Comparison of ENCODE assay signal across 7 cellular contexts in the genomic region with DNA sequence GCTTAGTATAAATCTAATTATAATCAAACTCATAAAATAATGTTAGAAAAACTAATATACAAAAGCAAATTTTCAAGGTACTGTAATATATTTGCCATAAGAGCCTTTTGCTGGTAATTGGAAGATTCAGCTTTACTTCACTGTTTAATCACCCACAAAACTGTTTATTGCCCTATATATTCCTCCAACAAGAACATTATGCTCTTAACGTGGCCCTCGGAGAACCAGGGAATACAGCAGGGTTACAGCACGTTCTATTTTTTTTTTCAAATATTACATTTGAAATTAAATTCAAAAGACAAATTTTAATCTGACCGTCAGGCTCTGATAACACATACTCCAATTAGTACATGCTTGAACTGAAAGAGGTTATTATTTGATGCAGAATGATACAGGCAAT.
"Had no signal": no experiment of that assay in that cellular context is flagged by ENCODE, and none has a peak within 500 bp of the region (broad histone marks: within the 10 kb centered on the region; RNA-seq: fewer than 3 reads in every experiment).

No MANE protein-coding gene starts in this region.

- FAIRE-seq: GM12878, GM12891, GM12892, GM18507, GM19239 had no signal

- ATAC-seq: GM12878 had no signal

- H3K4me3 ChIP-seq: GM12878 had no signal

- DNase-seq: GDM1, GF-D8 had no signal
